ENCODE assay signal across 18 cellular contexts in genomic region chr19:33158365-33158764, GRCh38. TPM values are rescaled to one million over a fixed set of nuclear protein-coding genes. Genes with fewer than 3 reads are reported as not detected.
DNase-seq lines count a peak whose midpoint lies in the region; ATAC-seq and TF ChIP-seq lines count a peak whose summit lies in the region.
"Had no signal": no experiment of that assay in that cellular context is flagged by ENCODE, and none has a peak within 500 bp of the region (broad histone marks: within the 10 kb centered on the region; RNA-seq: fewer than 3 reads in every experiment).

No MANE protein-coding gene starts in this region.

- H3K4me1 Mint-ChIP-seq in activated CD8-positive, alpha-beta memory T cell treated with anti-CD3 and anti-CD28 coated beads, Interleukin-2, amount 10 ng/mL, durations not matched to agents 7 days and 5 days = peaks cover 39% of the 10 kb centered on the region
- H3K4me1 Mint-ChIP-seq in immature natural killer cell = peaks cover 37 to 46% of the 10 kb centered on the region in 2 donors
- H3K4me1 Mint-ChIP-seq in activated T-helper 2 cell treated with anti-CD3 and anti-CD28 coated beads, Interferon-gamma antibody, Interleukin-2, Interleukin-4, amounts not matched to agents 10 μg/mL and 5 μg/mL and 100 μg/mL, durations not matched to agents 14 hours and 24 hours and 36 hours (ENCODE audit: low read depth) = peaks cover 31% of the 10 kb centered on the region

- no peak overlapping the region for H3K4me3 ChIP-seq in HL-60 (replicated peaks; ENCODE audit: insufficient read depth, low read length)
- H3K4me3 ChIP-seq in neutrophil (ENCODE audit: low read depth in 1 of 2, low read length in 1 of 2) = no peak overlapping the region
- H3K4me3 ChIP-seq in A673 (ENCODE audit: low read depth, low read length, poor library complexity, severe bottlenecking) = no peak overlapping the region
- H3K4me3 ChIP-seq: HAP-1, K562 had no signal

- peaks cover 5% of the 10 kb centered on the region for H3K36me3 Mint-ChIP-seq in activated CD8-positive, alpha-beta memory T cell treated with anti-CD3 and anti-CD28 coated beads, Interleukin-2, amount 10 ng/mL, durations not matched to agents 7 days and 5 days
- H3K36me3 Mint-ChIP-seq in immature natural killer cell = peaks cover 0 to 4% (median 0%) of the 10 kb centered on the region in 3 donors
- H3K36me3 Mint-ChIP-seq in activated T-helper 2 cell treated with anti-CD3 and anti-CD28 coated beads, Interferon-gamma antibody, Interleukin-2, Interleukin-4, amounts not matched to agents 10 μg/mL and 5 μg/mL and 100 μg/mL, durations not matched to agents 14 hours and 24 hours and 36 hours (ENCODE audit: low read depth) = no peaks in the 10 kb centered on the region
- H3K36me3 Mint-ChIP-seq: CD4-positive, alpha-beta memory T cell had no signal

- intact Hi-C loops in A673 (cut with micrococcal nuclease; ENCODE audit: unreplicated experiment) = no loop called here
- intact Hi-C loops in activated T-helper 2 cell treated with anti-CD3 and anti-CD28 coated beads, Interferon-gamma antibody, Interleukin-2, Interleukin-4, amounts not matched to agents 10 μg/mL and 5 μg/mL and 100 μg/mL, durations not matched to agents 14 hours and 24 hours and 36 hours (cut with micrococcal nuclease) = no loop called here

- H3K4me1 ChIP-seq in neutrophil (ENCODE audit: control insufficient read depth in 1 of 2, insufficient read depth in 1 of 2, low read depth in 1 of 2, low read length in 1 of 2) (peaks cover 44 to 46% of the 10 kb centered on the region in 2 experiments), A673 (ENCODE audit: insufficient read depth, low read length, poor library complexity, severe bottlenecking) (no peaks in the 10 kb centered on the region)
- H3K4me1 ChIP-seq: HAP-1 had no signal

- H3K9me3 ChIP-seq in neutrophil = no peaks in the 10 kb centered on the region
- H3K9me3 ChIP-seq in A673 (ENCODE audit: low read depth, low read length, poor library complexity, severe bottlenecking) = no peaks in the 10 kb centered on the region
- H3K9me3 ChIP-seq: HAP-1 had no signal

- H3K27ac Mint-ChIP-seq in activated CD8-positive, alpha-beta memory T cell treated with anti-CD3 and anti-CD28 coated beads, Interleukin-2, amount 10 ng/mL, durations not matched to agents 7 days and 5 days = peak overlapping the region; percentile 64
- peak overlapping the region in 5 of 6 donors; percentile 13 to 84 (median 74) for H3K27ac Mint-ChIP-seq in immature natural killer cell
- no peak overlapping the region for H3K27ac Mint-ChIP-seq in activated T-helper 2 cell treated with anti-CD3 and anti-CD28 coated beads, Interferon-gamma antibody, Interleukin-2, Interleukin-4, amounts not matched to agents 10 μg/mL and 5 μg/mL and 100 μg/mL, durations not matched to agents 14 hours and 24 hours and 36 hours

- no peak for DNase-seq in activated CD8-positive, alpha-beta memory T cell treated with anti-CD3 and anti-CD28 coated beads, Interleukin-2, amount 10 ng/mL, durations not matched to agents 7 days and 5 days
- DNase-seq in activated CD8-positive, alpha-beta memory T cell treated with anti-CD3 and anti-CD28 coated beads, Interleukin-2, amount 50 U/mL, for 48 hours = no peak
- no peak for DNase-seq in HL-60 (ENCODE audit: low read depth in 1 of 2, low spot score in 1 of 2)
- no peak for DNase-seq in immature natural killer cell
- no peak for DNase-seq in A673 (ENCODE audit: low spot score)
- DNase-seq in activated T-helper 2 cell treated with anti-CD3 and anti-CD28 coated beads, Interferon-gamma antibody, Interleukin-2, Interleukin-4, amounts not matched to agents 10 μg/mL and 5 μg/mL and 100 μg/mL, durations not matched to agents 14 hours and 24 hours and 36 hours (ENCODE audit: low spot score) = no peak
- DNase-seq: CD4-positive, alpha-beta memory T cell; DND-41; NCI-H1417 treated with DMSO at 0.1 percent for 48 hours; NCI-H2029; NCI-H2171; NCI-H446; NCI-H69; SHP77 had no signal

- BruUV-seq in A673 (replicated peaks; lab: Mats Ljungman, UMichigan) = no TSS peak

- no peak overlapping the region for H3K4me3 Mint-ChIP-seq in activated CD8-positive, alpha-beta memory T cell treated with anti-CD3 and anti-CD28 coated beads, Interleukin-2, amount 10 ng/mL, durations not matched to agents 7 days and 5 days
- H3K4me3 Mint-ChIP-seq in immature natural killer cell = peak overlapping the region in 4 of 5 donors; percentile 20 to 46 (median 42)
- H3K4me3 Mint-ChIP-seq in activated T-helper 2 cell treated with anti-CD3 and anti-CD28 coated beads, Interferon-gamma antibody, Interleukin-2, Interleukin-4, amounts not matched to agents 10 μg/mL and 5 μg/mL and 100 μg/mL, durations not matched to agents 14 hours and 24 hours and 36 hours (ENCODE audit: low read depth) = no peak overlapping the region

- no peak for TF ChIP-seq CTCF in HL-60 (IDR thresholded peaks at IDR 0.05; ENCODE audit: insufficient read depth, low read length)
- no peak for TF ChIP-seq CTCF in neutrophil (IDR thresholded peaks at IDR 0.05)
- TF ChIP-seq CTCF in A673 (conservative IDR thresholded peaks at IDR 0.05; ENCODE audit: low read depth, low read length) = no peak

- H3K27ac ChIP-seq in HL-60 (replicated peaks) (peak overlapping the region; percentile 61), neutrophil (peak overlapping the region; percentile 81), A673 (ENCODE audit: low read depth, low read length, poor library complexity, severe bottlenecking) (no peak overlapping the region)

- ATAC-seq in activated CD8-positive, alpha-beta memory T cell treated with anti-CD3 and anti-CD28 coated beads, Interleukin-2, amount 10 ng/mL, durations not matched to agents 7 days and 5 days = no peak
- ATAC-seq in HG03432 (IDR thresholded peaks at IDR 0.05; ENCODE audit: unreplicated experiment) = no peak
- ATAC-seq: K562 had no signal

- H3K36me3 ChIP-seq in neutrophil (no peaks in the 10 kb centered on the region), A673 (ENCODE audit: insufficient read depth, low read length, poor library complexity, severe bottlenecking) (no peaks in the 10 kb centered on the region)
- H3K36me3 ChIP-seq: HAP-1 had no signal

- no peaks in the 10 kb centered on the region for H3K27me3 Mint-ChIP-seq in activated CD8-positive, alpha-beta memory T cell treated with anti-CD3 and anti-CD28 coated beads, Interleukin-2, amount 10 ng/mL, durations not matched to agents 7 days and 5 days
- H3K27me3 Mint-ChIP-seq in immature natural killer cell (ENCODE audit: low read depth in 3 of 3) = peaks cover 0 to 6% (median 2%) of the 10 kb centered on the region in 3 donors
- no peaks in the 10 kb centered on the region for H3K27me3 Mint-ChIP-seq in activated T-helper 2 cell treated with anti-CD3 and anti-CD28 coated beads, Interferon-gamma antibody, Interleukin-2, Interleukin-4, amounts not matched to agents 10 μg/mL and 5 μg/mL and 100 μg/mL, durations not matched to agents 14 hours and 24 hours and 36 hours (ENCODE audit: low read depth)
- H3K27me3 Mint-ChIP-seq: CD4-positive, alpha-beta memory T cell had no signal

- H3K9me3 Mint-ChIP-seq in activated CD8-positive, alpha-beta memory T cell treated with anti-CD3 and anti-CD28 coated beads, Interleukin-2, amount 10 ng/mL, durations not matched to agents 7 days and 5 days (ENCODE audit: low read depth) = peaks cover 2% of the 10 kb centered on the region
- H3K9me3 Mint-ChIP-seq in immature natural killer cell = no peaks in the 10 kb centered on the region
- H3K9me3 Mint-ChIP-seq in activated T-helper 2 cell treated with anti-CD3 and anti-CD28 coated beads, Interferon-gamma antibody, Interleukin-2, Interleukin-4, amounts not matched to agents 10 μg/mL and 5 μg/mL and 100 μg/mL, durations not matched to agents 14 hours and 24 hours and 36 hours = no peaks in the 10 kb centered on the region

- CTCF ChIA-PET in activated CD8-positive, alpha-beta memory T cell treated with anti-CD3 and anti-CD28 coated beads, Interleukin-2, amount 10 ng/mL, durations not matched to agents 7 days and 5 days (lab: Charles Lee) = interaction anchor here (0.6 to 9.6 kb wide), 5 partner anchors 14 to 508 kb away, joined by 3 to 112 read pairs (median 4); no protein-coding TSS in a partner anchor
- CTCF ChIA-PET in A673 (lab: Charles Lee) = no interaction called here

- POLR2A ChIA-PET in A673 (lab: Charles Lee; ENCODE audit: low non-redundant PET) = no interaction called here

- H3K27me3 ChIP-seq in HL-60 (ENCODE audit: insufficient read depth, poor library complexity, severe bottlenecking) (no peaks in the 10 kb centered on the region), neutrophil (no peaks in the 10 kb centered on the region), A673 (replicated peaks; ENCODE audit: insufficient read depth, low read depth, low read length, poor library complexity) (no peaks in the 10 kb centered on the region)

RNA-seq across cellular contexts. Expression of gene WDR88, which starts 26.5 kb away (rescaled TPM):
- total RNA-seq in activated CD8-positive, alpha-beta memory T cell treated with anti-CD3 and anti-CD28 coated beads, Interleukin-2, amount 10 ng/mL, durations not matched to agents 7 days and 5 days = not detected
- under 1 TPM in 2 of 3 donors, not detected in 1; 0.26 to 0.45 TPM for polyA plus RNA-seq in immature natural killer cell
- not detected in 2 replicates for total RNA-seq in A673 (2021)
- not detected in 2 replicates for total RNA-seq in activated T-helper 2 cell treated with anti-CD3 and anti-CD28 coated beads, Interferon-gamma antibody, Interleukin-2, Interleukin-4, amounts not matched to agents 10 μg/mL and 5 μg/mL and 100 μg/mL, durations not matched to agents 14 hours and 24 hours and 36 hours
- total RNA-seq: K562 had no signal

RNA-seq across cellular contexts. Expression of gene LRP3, which starts 35.8 kb away (rescaled TPM):
- total RNA-seq in activated CD8-positive, alpha-beta memory T cell treated with anti-CD3 and anti-CD28 coated beads, Interleukin-2, amount 10 ng/mL, durations not matched to agents 7 days and 5 days = under 1 TPM in 1 of 2 experiments, not detected in 1; 0.30 TPM
- polyA plus RNA-seq in immature natural killer cell = not detected
- 39.4 and 42.0 TPM in 2 replicates for total RNA-seq in A673 (2021)
- total RNA-seq in activated T-helper 2 cell treated with anti-CD3 and anti-CD28 coated beads, Interferon-gamma antibody, Interleukin-2, Interleukin-4, amounts not matched to agents 10 μg/mL and 5 μg/mL and 100 μg/mL, durations not matched to agents 14 hours and 24 hours and 36 hours = 0.21 and 0.30 TPM in 2 replicates
- polyA plus RNA-seq: CD4-positive, alpha-beta memory T cell; K562 had no signal

Comparison
In these comparisons a context has a peak if more than half of its experiments do, and no peak if none do; other contexts are left out.
1. H3K4me3 Mint-ChIP-seq: peak in immature natural killer cell (4 of 5); none in activated CD8-positive, alpha-beta memory T cell treated with anti-CD3 and anti-CD28 coated beads, Interleukin-2, amount 10 ng/mL, durations not matched to agents 7 days and 5 days (single experiment) and activated T-helper 2 cell treated with anti-CD3 and anti-CD28 coated beads, Interferon-gamma antibody, Interleukin-2, Interleukin-4, amounts not matched to agents 10 μg/mL and 5 μg/mL and 100 μg/mL, durations not matched to agents 14 hours and 24 hours and 36 hours (single experiment).
2. RNA of gene LRP3, which starts 35.8 kb away (total RNA-seq): 39.4 to 42.0 TPM in A673; 0.30 TPM in activated CD8-positive, alpha-beta memory T cell treated with anti-CD3 and anti-CD28 coated beads, Interleukin-2, amount 10 ng/mL, durations not matched to agents 7 days and 5 days and 0.21 to 0.30 TPM in activated T-helper 2 cell treated with anti-CD3 and anti-CD28 coated beads, Interferon-gamma antibody, Interleukin-2, Interleukin-4, amounts not matched to agents 10 μg/mL and 5 μg/mL and 100 μg/mL, durations not matched to agents 14 hours and 24 hours and 36 hours; every median in the first group is over 10 times any median in the second.